ENCODE assay signal across 1 cellular context in the genomic region with DNA sequence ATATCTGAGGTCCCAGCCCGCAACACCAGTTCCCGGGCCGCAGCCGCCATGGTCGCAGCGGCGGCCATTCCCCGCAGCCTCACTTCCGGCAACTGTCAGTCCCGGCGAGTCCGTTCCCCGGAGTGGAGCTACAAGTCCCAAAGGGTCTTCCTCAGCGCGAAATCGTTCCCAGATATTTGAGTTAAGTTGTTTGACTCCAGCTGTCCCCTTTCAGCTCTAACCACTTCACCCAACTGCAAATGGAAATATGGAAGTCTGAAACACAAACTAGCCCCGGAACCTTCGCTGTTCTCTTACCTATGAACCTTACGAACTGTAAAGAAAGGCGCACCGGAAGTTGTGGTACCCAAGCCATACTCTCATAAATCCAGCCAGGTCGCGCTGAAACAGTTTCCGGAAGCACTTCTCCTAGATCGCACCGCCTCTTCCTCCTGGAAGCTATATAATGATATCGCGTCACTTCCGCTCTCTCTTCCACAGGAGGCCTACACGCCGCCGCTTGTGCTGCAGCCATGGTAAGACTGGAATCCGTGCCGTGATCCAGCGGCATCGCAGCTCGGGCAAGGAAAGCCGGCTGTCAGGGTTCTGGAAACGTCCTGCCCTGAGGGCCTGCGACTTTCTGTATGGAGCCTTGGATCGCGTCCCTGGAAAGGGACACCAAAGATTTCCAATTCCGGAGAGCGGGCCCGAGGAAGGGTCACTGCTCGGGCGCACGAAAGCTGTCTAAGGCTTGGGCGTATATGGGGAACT.
A peak's percentile ranks its signal among the peaks of the same experiment; 100 is the strongest.
TF ChIP-seq lines count a peak whose summit lies in the region.

A gene (plus strand): TSS at position 468 of the 750 bp plus-strand sequence. CDS start 45 bp downstream, at position 513.
A gene with protein sequence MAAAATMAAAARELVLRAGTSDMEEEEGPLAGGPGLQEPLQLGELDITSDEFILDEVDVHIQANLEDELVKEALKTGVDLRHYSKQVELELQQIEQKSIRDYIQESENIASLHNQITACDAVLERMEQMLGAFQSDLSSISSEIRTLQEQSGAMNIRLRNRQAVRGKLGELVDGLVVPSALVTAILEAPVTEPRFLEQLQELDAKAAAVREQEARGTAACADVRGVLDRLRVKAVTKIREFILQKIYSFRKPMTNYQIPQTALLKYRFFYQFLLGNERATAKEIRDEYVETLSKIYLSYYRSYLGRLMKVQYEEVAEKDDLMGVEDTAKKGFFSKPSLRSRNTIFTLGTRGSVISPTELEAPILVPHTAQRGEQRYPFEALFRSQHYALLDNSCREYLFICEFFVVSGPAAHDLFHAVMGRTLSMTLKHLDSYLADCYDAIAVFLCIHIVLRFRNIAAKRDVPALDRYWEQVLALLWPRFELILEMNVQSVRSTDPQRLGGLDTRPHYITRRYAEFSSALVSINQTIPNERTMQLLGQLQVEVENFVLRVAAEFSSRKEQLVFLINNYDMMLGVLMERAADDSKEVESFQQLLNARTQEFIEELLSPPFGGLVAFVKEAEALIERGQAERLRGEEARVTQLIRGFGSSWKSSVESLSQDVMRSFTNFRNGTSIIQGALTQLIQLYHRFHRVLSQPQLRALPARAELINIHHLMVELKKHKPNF (minus strand): TSS at position 269 of the 750 bp plus-strand sequence. CDS start 201 bp downstream, at position 68.

TF ChIP-seq in HepG2, 621 proteins besides CTCF, POLR2A, EP300 and RAD21 (continued from another document):
- TF ChIP-seq, protein P1, sequence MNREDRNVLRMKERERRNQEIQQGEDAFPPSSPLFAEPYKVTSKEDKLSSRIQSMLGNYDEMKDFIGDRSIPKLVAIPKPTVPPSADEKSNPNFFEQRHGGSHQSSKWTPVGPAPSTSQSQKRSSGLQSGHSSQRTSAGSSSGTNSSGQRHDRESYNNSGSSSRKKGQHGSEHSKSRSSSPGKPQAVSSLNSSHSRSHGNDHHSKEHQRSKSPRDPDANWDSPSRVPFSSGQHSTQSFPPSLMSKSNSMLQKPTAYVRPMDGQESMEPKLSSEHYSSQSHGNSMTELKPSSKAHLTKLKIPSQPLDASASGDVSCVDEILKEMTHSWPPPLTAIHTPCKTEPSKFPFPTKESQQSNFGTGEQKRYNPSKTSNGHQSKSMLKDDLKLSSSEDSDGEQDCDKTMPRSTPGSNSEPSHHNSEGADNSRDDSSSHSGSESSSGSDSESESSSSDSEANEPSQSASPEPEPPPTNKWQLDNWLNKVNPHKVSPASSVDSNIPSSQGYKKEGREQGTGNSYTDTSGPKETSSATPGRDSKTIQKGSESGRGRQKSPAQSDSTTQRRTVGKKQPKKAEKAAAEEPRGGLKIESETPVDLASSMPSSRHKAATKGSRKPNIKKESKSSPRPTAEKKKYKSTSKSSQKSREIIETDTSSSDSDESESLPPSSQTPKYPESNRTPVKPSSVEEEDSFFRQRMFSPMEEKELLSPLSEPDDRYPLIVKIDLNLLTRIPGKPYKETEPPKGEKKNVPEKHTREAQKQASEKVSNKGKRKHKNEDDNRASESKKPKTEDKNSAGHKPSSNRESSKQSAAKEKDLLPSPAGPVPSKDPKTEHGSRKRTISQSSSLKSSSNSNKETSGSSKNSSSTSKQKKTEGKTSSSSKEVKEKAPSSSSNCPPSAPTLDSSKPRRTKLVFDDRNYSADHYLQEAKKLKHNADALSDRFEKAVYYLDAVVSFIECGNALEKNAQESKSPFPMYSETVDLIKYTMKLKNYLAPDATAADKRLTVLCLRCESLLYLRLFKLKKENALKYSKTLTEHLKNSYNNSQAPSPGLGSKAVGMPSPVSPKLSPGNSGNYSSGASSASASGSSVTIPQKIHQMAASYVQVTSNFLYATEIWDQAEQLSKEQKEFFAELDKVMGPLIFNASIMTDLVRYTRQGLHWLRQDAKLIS (CRISPR knock-in tag; IDR thresholded peaks at IDR 0.05): no peak
- TF ChIP-seq RBM22 (optimal IDR thresholded peaks at IDR 0.05; ENCODE audit: low read length) (peak; percentile 71), ZNF709 (CRISPR knock-in tag; IDR thresholded peaks at IDR 0.05) (peak; percentile 79), PRMT3 (CRISPR knock-in tag; IDR thresholded peaks at IDR 0.05; ENCODE audit: borderline replicate concordance, low read depth) (no peak), GABPA (IDR thresholded peaks at IDR 0.05; ENCODE audit: low read depth, low read length) (peak; percentile 78), GABPA (CRISPR knock-in tag; IDR thresholded peaks at IDR 0.05; ENCODE audit: low read depth) (peak; percentile 98), SRF (IDR thresholded peaks at IDR 0.05; ENCODE audit: low read depth, low read length) (peak; percentile 71), HNRNPL (IDR thresholded peaks at IDR 0.05; ENCODE audit: low read depth, low read length) (peak; percentile 64; the same call in 1 of the 2 replicates), ZNF292 (CRISPR knock-in tag; IDR thresholded peaks at IDR 0.05; ENCODE audit: borderline replicate concordance, low read depth) (0 out of 2 replicates have a peak, but pooled peaks have one; percentile 13), ERF (CRISPR knock-in tag; IDR thresholded peaks at IDR 0.05) (peak; percentile 79), TMF1 (CRISPR knock-in tag; IDR thresholded peaks at IDR 0.05; ENCODE audit: low read depth) (peak; percentile 79), MED13 (CRISPR knock-in tag; IDR thresholded peaks at IDR 0.05) (0 out of 2 replicates have a peak, but pooled peaks have one; percentile 82), ZFP62 (CRISPR knock-in tag; IDR thresholded peaks at IDR 0.05) (no peak), ZNF451 (CRISPR knock-in tag; IDR thresholded peaks at IDR 0.05) (no peak), MTF2 (CRISPR knock-in tag; IDR thresholded peaks at IDR 0.05; ENCODE audit: borderline replicate concordance) (0 out of 2 replicates have a peak, but pooled peaks have one; percentile 65), NR2F1 (CRISPR knock-in tag; IDR thresholded peaks at IDR 0.05) (peak in 1 of 2 experiments; percentile 11; a peak in 1 of 4 replicates), SP5 (CRISPR knock-in tag; IDR thresholded peaks at IDR 0.05; ENCODE audit: borderline replicate concordance, low read depth) (peak; percentile 85), KAT8 (CRISPR knock-in tag; IDR thresholded peaks at IDR 0.05) (peak; percentile 99), SMAD3 (CRISPR knock-in tag; IDR thresholded peaks at IDR 0.05) (peak; percentile 97), ZNF343 (CRISPR knock-in tag; IDR thresholded peaks at IDR 0.05) (peak; percentile 70), PCBP1 (IDR thresholded peaks at IDR 0.05; ENCODE audit: borderline replicate concordance, low read depth, low read length) (0 out of 2 replicates have a peak, but pooled peaks have one; percentile 19), HNRNPUL1 (IDR thresholded peaks at IDR 0.05; ENCODE audit: low read depth, low read length) (no peak), THAP11 (CRISPR knock-in tag; IDR thresholded peaks at IDR 0.05) (peak; percentile 97), CENPT (CRISPR knock-in tag; IDR thresholded peaks at IDR 0.05; ENCODE audit: low read depth) (no peak; the same call in none of the 2 replicates), ZBTB42 (CRISPR knock-in tag; IDR thresholded peaks at IDR 0.05) (0 out of 2 replicates have a peak, but pooled peaks have one; percentile 46), ZNF317 (CRISPR knock-in tag; IDR thresholded peaks at IDR 0.05) (peak; percentile 81; the same call in 1 of the 2 replicates), CHD2 (IDR thresholded peaks at IDR 0.05; ENCODE audit: low read depth, low read length) (peak; percentile 54; the same call in 1 of the 2 replicates), ZMYM4 (CRISPR knock-in tag; IDR thresholded peaks at IDR 0.05) (peak; percentile 81)
- TF ChIP-seq, protein P2, sequence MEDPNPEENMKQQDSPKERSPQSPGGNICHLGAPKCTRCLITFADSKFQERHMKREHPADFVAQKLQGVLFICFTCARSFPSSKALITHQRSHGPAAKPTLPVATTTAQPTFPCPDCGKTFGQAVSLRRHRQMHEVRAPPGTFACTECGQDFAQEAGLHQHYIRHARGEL (CRISPR knock-in tag; IDR thresholded peaks at IDR 0.05): no peak
- TF ChIP-seq, protein P3, sequence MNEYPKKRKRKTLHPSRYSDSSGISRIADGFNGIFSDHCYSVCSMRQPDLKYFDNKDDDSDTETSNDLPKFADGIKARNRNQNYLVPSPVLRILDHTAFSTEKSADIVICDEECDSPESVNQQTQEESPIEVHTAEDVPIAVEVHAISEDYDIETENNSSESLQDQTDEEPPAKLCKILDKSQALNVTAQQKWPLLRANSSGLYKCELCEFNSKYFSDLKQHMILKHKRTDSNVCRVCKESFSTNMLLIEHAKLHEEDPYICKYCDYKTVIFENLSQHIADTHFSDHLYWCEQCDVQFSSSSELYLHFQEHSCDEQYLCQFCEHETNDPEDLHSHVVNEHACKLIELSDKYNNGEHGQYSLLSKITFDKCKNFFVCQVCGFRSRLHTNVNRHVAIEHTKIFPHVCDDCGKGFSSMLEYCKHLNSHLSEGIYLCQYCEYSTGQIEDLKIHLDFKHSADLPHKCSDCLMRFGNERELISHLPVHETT (CRISPR knock-in tag; conservative IDR thresholded peaks at IDR 0.05): peak; percentile 90
- TF ChIP-seq, protein P4, sequence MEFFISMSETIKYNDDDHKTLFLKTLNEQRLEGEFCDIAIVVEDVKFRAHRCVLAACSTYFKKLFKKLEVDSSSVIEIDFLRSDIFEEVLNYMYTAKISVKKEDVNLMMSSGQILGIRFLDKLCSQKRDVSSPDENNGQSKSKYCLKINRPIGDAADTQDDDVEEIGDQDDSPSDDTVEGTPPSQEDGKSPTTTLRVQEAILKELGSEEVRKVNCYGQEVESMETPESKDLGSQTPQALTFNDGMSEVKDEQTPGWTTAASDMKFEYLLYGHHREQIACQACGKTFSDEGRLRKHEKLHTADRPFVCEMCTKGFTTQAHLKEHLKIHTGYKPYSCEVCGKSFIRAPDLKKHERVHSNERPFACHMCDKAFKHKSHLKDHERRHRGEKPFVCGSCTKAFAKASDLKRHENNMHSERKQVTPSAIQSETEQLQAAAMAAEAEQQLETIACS (CRISPR knock-in tag; IDR thresholded peaks at IDR 0.05): peak; percentile 39; the same call in 1 of the 2 replicates
- TF ChIP-seq, protein P5, sequence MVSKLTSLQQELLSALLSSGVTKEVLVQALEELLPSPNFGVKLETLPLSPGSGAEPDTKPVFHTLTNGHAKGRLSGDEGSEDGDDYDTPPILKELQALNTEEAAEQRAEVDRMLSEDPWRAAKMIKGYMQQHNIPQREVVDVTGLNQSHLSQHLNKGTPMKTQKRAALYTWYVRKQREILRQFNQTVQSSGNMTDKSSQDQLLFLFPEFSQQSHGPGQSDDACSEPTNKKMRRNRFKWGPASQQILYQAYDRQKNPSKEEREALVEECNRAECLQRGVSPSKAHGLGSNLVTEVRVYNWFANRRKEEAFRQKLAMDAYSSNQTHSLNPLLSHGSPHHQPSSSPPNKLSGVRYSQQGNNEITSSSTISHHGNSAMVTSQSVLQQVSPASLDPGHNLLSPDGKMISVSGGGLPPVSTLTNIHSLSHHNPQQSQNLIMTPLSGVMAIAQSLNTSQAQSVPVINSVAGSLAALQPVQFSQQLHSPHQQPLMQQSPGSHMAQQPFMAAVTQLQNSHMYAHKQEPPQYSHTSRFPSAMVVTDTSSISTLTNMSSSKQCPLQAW (CRISPR knock-in tag; IDR thresholded peaks at IDR 0.05): peak; percentile 69
- TF ChIP-seq, protein P6, sequence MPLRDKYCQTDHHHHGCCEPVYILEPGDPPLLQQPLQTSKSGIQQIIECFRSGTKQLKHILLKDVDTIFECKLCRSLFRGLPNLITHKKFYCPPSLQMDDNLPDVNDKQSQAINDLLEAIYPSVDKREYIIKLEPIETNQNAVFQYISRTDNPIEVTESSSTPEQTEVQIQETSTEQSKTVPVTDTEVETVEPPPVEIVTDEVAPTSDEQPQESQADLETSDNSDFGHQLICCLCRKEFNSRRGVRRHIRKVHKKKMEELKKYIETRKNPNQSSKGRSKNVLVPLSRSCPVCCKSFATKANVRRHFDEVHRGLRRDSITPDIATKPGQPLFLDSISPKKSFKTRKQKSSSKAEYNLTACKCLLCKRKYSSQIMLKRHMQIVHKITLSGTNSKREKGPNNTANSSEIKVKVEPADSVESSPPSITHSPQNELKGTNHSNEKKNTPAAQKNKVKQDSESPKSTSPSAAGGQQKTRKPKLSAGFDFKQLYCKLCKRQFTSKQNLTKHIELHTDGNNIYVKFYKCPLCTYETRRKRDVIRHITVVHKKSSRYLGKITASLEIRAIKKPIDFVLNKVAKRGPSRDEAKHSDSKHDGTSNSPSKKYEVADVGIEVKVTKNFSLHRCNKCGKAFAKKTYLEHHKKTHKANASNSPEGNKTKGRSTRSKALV (CRISPR knock-in tag; IDR thresholded peaks at IDR 0.05): peak; percentile 93
- TF ChIP-seq, protein P7, sequence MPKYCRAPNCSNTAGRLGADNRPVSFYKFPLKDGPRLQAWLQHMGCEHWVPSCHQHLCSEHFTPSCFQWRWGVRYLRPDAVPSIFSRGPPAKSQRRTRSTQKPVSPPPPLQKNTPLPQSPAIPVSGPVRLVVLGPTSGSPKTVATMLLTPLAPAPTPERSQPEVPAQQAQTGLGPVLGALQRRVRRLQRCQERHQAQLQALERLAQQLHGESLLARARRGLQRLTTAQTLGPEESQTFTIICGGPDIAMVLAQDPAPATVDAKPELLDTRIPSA (CRISPR knock-in tag; IDR thresholded peaks at IDR 0.05; ENCODE audit: borderline replicate concordance): peak; percentile 83; the same call in 1 of the 2 replicates
- TF ChIP-seq, protein P8, sequence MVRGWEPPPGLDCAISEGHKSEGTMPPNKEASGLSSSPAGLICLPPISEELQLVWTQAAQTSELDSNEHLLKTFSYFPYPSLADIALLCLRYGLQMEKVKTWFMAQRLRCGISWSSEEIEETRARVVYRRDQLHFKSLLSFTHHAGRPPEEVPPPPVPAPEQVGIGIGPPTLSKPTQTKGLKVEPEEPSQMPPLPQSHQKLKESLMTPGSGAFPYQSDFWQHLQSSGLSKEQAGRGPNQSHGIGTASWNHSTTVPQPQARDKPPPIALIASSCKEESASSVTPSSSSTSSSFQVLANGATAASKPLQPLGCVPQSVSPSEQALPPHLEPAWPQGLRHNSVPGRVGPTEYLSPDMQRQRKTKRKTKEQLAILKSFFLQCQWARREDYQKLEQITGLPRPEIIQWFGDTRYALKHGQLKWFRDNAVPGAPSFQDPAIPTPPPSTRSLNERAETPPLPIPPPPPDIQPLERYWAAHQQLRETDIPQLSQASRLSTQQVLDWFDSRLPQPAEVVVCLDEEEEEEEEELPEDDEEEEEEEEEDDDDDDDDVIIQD (CRISPR knock-in tag; IDR thresholded peaks at IDR 0.05; ENCODE audit: low read depth): 0 out of 2 replicates have a peak, but pooled peaks have one; percentile 37
- TF ChIP-seq, protein P9, sequence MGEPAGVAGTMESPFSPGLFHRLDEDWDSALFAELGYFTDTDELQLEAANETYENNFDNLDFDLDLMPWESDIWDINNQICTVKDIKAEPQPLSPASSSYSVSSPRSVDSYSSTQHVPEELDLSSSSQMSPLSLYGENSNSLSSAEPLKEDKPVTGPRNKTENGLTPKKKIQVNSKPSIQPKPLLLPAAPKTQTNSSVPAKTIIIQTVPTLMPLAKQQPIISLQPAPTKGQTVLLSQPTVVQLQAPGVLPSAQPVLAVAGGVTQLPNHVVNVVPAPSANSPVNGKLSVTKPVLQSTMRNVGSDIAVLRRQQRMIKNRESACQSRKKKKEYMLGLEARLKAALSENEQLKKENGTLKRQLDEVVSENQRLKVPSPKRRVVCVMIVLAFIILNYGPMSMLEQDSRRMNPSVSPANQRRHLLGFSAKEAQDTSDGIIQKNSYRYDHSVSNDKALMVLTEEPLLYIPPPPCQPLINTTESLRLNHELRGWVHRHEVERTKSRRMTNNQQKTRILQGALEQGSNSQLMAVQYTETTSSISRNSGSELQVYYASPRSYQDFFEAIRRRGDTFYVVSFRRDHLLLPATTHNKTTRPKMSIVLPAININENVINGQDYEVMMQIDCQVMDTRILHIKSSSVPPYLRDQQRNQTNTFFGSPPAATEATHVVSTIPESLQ (CRISPR knock-in tag; conservative IDR thresholded peaks at IDR 0.05): peak; percentile 90; the same call in 1 of the 2 replicates
